ENCODE assay signal across 9 cellular contexts in the genomic region with DNA sequence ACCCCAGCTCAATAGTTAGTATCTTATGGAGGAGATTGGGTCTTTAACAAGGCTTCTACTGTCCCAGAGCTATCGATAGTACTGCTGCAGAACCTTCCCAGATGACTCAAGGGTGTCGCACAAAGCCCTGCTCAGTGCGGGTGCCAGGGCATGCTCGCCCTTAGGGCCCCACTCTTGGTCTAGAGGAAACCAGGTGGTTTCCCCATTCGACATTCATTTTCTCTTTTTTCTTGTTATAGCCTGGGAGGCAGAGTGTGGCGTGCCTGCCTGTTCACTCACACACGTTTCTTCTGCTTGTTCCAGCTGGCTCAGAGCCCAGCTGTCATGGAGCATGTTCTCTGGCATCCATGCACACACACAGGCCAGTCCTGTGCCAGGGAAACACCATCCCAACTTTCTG.
A peak's percentile ranks its signal among the peaks of the same experiment; 100 is the strongest.
DNase-seq lines count a peak whose midpoint lies in the region; ATAC-seq and TF ChIP-seq lines count a peak whose summit lies in the region.
"Had no signal": no experiment of that assay in that cellular context is flagged by ENCODE, and none has a peak within 500 bp of the region (broad histone marks: within the 10 kb centered on the region; RNA-seq: fewer than 3 reads in every experiment).

No MANE protein-coding gene starts in this region.

- DNase-seq in stimulated activated naive CD4-positive, alpha-beta T cell treated with Interleukin-2 at 50 U/mL for 16 hours (lab: John Stamatoyannopoulos, UW) = peak; percentile 60
- DNase-seq in stimulated activated naive CD4-positive, alpha-beta T cell (lab: John Stamatoyannopoulos, UW) = no peak
- peak; percentile 85 for DNase-seq in MCF 10A (ENCODE audit: unreplicated experiment)
- DNase-seq in SW 1271 (lab: John Stamatoyannopoulos, UW) = no peak
- DNase-seq in GDM1 (lab: John Stamatoyannopoulos, UW) = no peak
- DNase-seq in C1 segment of cervical spinal cord (lab: John Stamatoyannopoulos, UW) = no peak
- DNase-seq in Calu3 = no peak

- H3K9me3 Mint-ChIP-seq in MCF 10A (ENCODE audit: unreplicated experiment) (no peaks in the 10 kb centered on the region), Calu3 (ENCODE audit: low read depth, unreplicated experiment) (no peaks in the 10 kb centered on the region)

- TF ChIP-seq CTCF in MCF 10A (IDR thresholded peaks at IDR 0.05; ENCODE audit: unreplicated experiment) = no peak
- TF ChIP-seq CTCF in Calu3 (IDR thresholded peaks at IDR 0.05; ENCODE audit: unreplicated experiment) = no peak

- ATAC-seq in HG03558 (IDR thresholded peaks at IDR 0.05; ENCODE audit: extremely low read depth, unreplicated experiment) = peak; percentile 70

- H3K4me1 Mint-ChIP-seq in MCF 10A (ENCODE audit: insufficient read depth, unreplicated experiment) (peaks cover 7% of the 10 kb centered on the region), Calu3 (ENCODE audit: low read depth, unreplicated experiment) (no peaks in the 10 kb centered on the region)

- intact Hi-C loops in MCF 10A (cut with micrococcal nuclease) = no loop called here
- intact Hi-C loops in Calu3 (cut with micrococcal nuclease; ENCODE audit: unreplicated experiment) = no loop called here

- H3K4me3 Mint-ChIP-seq in MCF 10A (ENCODE audit: unreplicated experiment) (no peak overlapping the region), Calu3 (ENCODE audit: low read depth, unreplicated experiment) (no peak overlapping the region)
- H3K4me3 Mint-ChIP-seq: nephron had no signal

- no peaks in the 10 kb centered on the region for H3K27me3 Mint-ChIP-seq in MCF 10A (ENCODE audit: insufficient read depth, unreplicated experiment)
- H3K27me3 Mint-ChIP-seq in Calu3 (ENCODE audit: unreplicated experiment) = peaks cover 11% of the 10 kb centered on the region

- BruUV-seq in MCF 10A (replicated peaks; lab: Mats Ljungman, UMichigan) (no TSS peak), Calu3 (replicated peaks; lab: Mats Ljungman, UMichigan) (no TSS peak)

- H3K27ac Mint-ChIP-seq in MCF 10A (ENCODE audit: low read depth, unreplicated experiment) = no peak overlapping the region
- H3K27ac Mint-ChIP-seq in Calu3 (ENCODE audit: unreplicated experiment) = no peak overlapping the region
- H3K27ac Mint-ChIP-seq: nephron had no signal

- CTCF ChIA-PET in MCF 10A (lab: Yijun Ruan, JAX) (interaction anchor here (0.5 to 6.6 kb wide), 9 partner anchors 14 to 352 kb away, joined by 3 to 33 read pairs (median 3); no protein-coding TSS in a partner anchor), Calu3 (lab: Charles Lee) (no interaction called here)

- POLR2A ChIA-PET in MCF 10A (lab: Yijun Ruan, JAX) = interaction anchor here (0.7 to 2.0 kb wide), 7 partner anchors 24 to 284 kb away, joined by 3 to 16 read pairs (median 4); no protein-coding TSS in a partner anchor

- H3K36me3 Mint-ChIP-seq in MCF 10A (ENCODE audit: insufficient read depth, unreplicated experiment) (no peaks in the 10 kb centered on the region), Calu3 (ENCODE audit: insufficient read depth, unreplicated experiment) (peaks cover 4% of the 10 kb centered on the region)

Comparison
In these comparisons a context has a peak if more than half of its experiments do, and no peak if none do; other contexts are left out.
1. DNase-seq: peak in stimulated activated naive CD4-positive, alpha-beta T cell treated with Interleukin-2 at 50 U/mL for 16 hours (single experiment) and MCF 10A (single experiment); none in stimulated activated naive CD4-positive, alpha-beta T cell (0 of 6), SW 1271 (0 of 2), GDM1 (single experiment), C1 segment of cervical spinal cord (0 of 14) and Calu3 (single experiment).